Comparison of ENCODE assay signal across 8 cellular contexts in genomic region chr5:135398160-135398854, GRCh38. TPM values are rescaled to one million over a fixed set of nuclear protein-coding genes. Genes with fewer than 3 reads are reported as not detected.
A peak's percentile ranks its signal among the peaks of the same experiment; 100 is the strongest.
DNase-seq lines count a peak whose midpoint lies in the region; ATAC-seq and TF ChIP-seq lines count a peak whose summit lies in the region.

No MANE protein-coding gene starts in this region.

- no peaks in the 10 kb centered on the region for H3K36me3 Mint-ChIP-seq in WTC11

- peaks cover 67% of the 10 kb centered on the region for H3K27me3 Mint-ChIP-seq in WTC11 (ENCODE audit: low read depth)

- no peak overlapping the region for H2AFZ ChIP-seq in Loucy (ENCODE audit: low read length)

- no peak overlapping the region; the same call in 1 of the 2 replicates for H3K27ac Mint-ChIP-seq in WTC11

- H3K9ac ChIP-seq in Loucy (ENCODE audit: low read depth, low read length, poor library complexity, severe bottlenecking), result peak overlapping the region; percentile 99
- H3K9ac ChIP-seq in mucosa of stomach (ENCODE audit: low read length), result peak overlapping the region; percentile 90

- H3K9me3 ChIP-seq in Loucy (ENCODE audit: insufficient read depth, low read depth, low read length), result no peaks in the 10 kb centered on the region
- H3K9me3 ChIP-seq in ectodermal cell (ENCODE audit: control insufficient read depth, low read length), result no peaks in the 10 kb centered on the region
- no peaks in the 10 kb centered on the region for H3K9me3 ChIP-seq in mucosa of stomach (ENCODE audit: control insufficient read depth, low read length)

- peaks cover 43% of the 10 kb centered on the region for H3K4me1 Mint-ChIP-seq in WTC11

- peak overlapping the region; percentile 41 for H3K27ac ChIP-seq in ectodermal cell (ENCODE audit: insufficient read depth, low read depth, low read length, poor library complexity, severe bottlenecking)
- H3K27ac ChIP-seq in substantia nigra (ENCODE audit: low read depth, low read length, poor library complexity, severe bottlenecking), result peak overlapping the region; percentile 91

- H3F3A ChIP-seq in Loucy (ENCODE audit: low read depth), result no peaks in the 10 kb centered on the region

- H3K27me3 ChIP-seq in Loucy (ENCODE audit: insufficient read depth, low read length, poor library complexity, severe bottlenecking) (peaks cover 5% of the 10 kb centered on the region), ectodermal cell (ENCODE audit: control insufficient read depth, insufficient read depth, low read length, poor library complexity, severe bottlenecking) (peaks cover 50% of the 10 kb centered on the region), mucosa of stomach (ENCODE audit: control insufficient read depth, insufficient read depth, low read length) (no peaks in the 10 kb centered on the region)

- H3K4me2 ChIP-seq in Loucy (ENCODE audit: low read depth, low read length, poor library complexity, severe bottlenecking), result peak overlapping the region; percentile 93

- H4K20me1 ChIP-seq in Loucy (ENCODE audit: insufficient read depth, low read length, poor library complexity, severe bottlenecking), result peaks cover 54% of the 10 kb centered on the region

- no peaks in the 10 kb centered on the region for H3K9me3 Mint-ChIP-seq in WTC11

- CTCF ChIA-PET in WTC11 (lab: Charles Lee), result no interaction called here

- H3K79me2 ChIP-seq in Loucy (ENCODE audit: insufficient read depth, low read length), result peaks cover 78% of the 10 kb centered on the region

- ATAC-seq in GM21576 (IDR thresholded peaks at IDR 0.05; ENCODE audit: unreplicated experiment) (peak; percentile 26), WTC11 (peak; percentile 3)

- TF ChIP-seq CTCF in Loucy (conservative IDR thresholded peaks at IDR 0.05; ENCODE audit: low read length) (no peak), WTC11 (IDR thresholded peaks at IDR 0.05) (no peak)

- H3K4me3 Mint-ChIP-seq in WTC11, result peak overlapping the region; percentile 73

- H3K4me3 ChIP-seq in Loucy (ENCODE audit: low read length, poor library complexity, severe bottlenecking), result peak overlapping the region; percentile 84
- H3K4me3 ChIP-seq in ectodermal cell (ENCODE audit: insufficient read depth, low read depth, low read length), result peak overlapping the region; percentile 83
- peak overlapping the region; percentile 66 for H3K4me3 ChIP-seq in mucosa of stomach (ENCODE audit: low read length)

- 0 to 1% methylated on average over 43 of the region's 43 CpGs for WGBS in ectodermal cell, 2 experiments

- H3K4me1 ChIP-seq in Loucy (ENCODE audit: insufficient read depth, low read length, poor library complexity, severe bottlenecking) (peaks cover 50% of the 10 kb centered on the region), ectodermal cell (ENCODE audit: control insufficient read depth, insufficient read depth, low read length) (peaks cover 17% of the 10 kb centered on the region), mucosa of stomach (ENCODE audit: control insufficient read depth, insufficient read depth, low read length) (peaks cover 31% of the 10 kb centered on the region)

- DNase-seq in DMS79 (lab: John Stamatoyannopoulos, UW), result peak; percentile 32
- DNase-seq in WTC11 (ENCODE audit: low spot score), result peak; percentile 65
- DNase-seq in substantia nigra (lab: John Stamatoyannopoulos, UW), result peak in 3 of 49 donors; percentile 41 to 57 (median 55)
- DNase-seq in H4 (ENCODE audit: low spot score), result no peak

- POLR2A ChIA-PET in WTC11 (lab: Charles Lee), result no interaction called here

- peaks cover 3% of the 10 kb centered on the region; the same call in 1 of the 2 replicates for H3K36me3 ChIP-seq in Loucy (ENCODE audit: insufficient read depth, low read length)
- no peaks in the 10 kb centered on the region for H3K36me3 ChIP-seq in ectodermal cell (ENCODE audit: control insufficient read depth, insufficient read depth, low read length)
- H3K36me3 ChIP-seq in mucosa of stomach (ENCODE audit: control insufficient read depth, insufficient read depth, low read length), result no peaks in the 10 kb centered on the region

- H3K9me2 ChIP-seq in Loucy (replicated peaks; ENCODE audit: low read depth, low read length), result no peaks in the 10 kb centered on the region

TF ChIP-seq in WTC11, 78 proteins besides CTCF, POLR2A, EP300 and RAD21:
- TF ChIP-seq SP1 (CRISPR knock-in tag; conservative IDR thresholded peaks at IDR 0.05) (no peak), ZNF219 (CRISPR knock-in tag; IDR thresholded peaks at IDR 0.05; ENCODE audit: borderline replicate concordance) (0 out of 2 replicates have a peak, but pooled peaks have one; percentile 1), ESRRA (CRISPR knock-in tag; IDR thresholded peaks at IDR 0.05; ENCODE audit: borderline replicate concordance) (no peak), FOXJ3 (CRISPR knock-in tag; IDR thresholded peaks at IDR 0.05; ENCODE audit: borderline replicate concordance) (no peak), TEAD4 (CRISPR knock-in tag; IDR thresholded peaks at IDR 0.05) (no peak), ETV6 (CRISPR knock-in tag; IDR thresholded peaks at IDR 0.05) (peak; percentile 25; the same call in 1 of the 2 replicates), USF2 (CRISPR knock-in tag; IDR thresholded peaks at IDR 0.05) (peak; percentile 54)
- TF ChIP-seq, protein P1, sequence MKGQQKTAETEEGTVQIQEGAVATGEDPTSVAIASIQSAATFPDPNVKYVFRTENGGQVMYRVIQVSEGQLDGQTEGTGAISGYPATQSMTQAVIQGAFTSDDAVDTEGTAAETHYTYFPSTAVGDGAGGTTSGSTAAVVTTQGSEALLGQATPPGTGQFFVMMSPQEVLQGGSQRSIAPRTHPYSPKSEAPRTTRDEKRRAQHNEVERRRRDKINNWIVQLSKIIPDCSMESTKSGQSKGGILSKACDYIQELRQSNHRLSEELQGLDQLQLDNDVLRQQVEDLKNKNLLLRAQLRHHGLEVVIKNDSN (CRISPR knock-in tag; IDR thresholded peaks at IDR 0.05), result peak; percentile 46; the same call in 1 of the 2 replicates

RNA-seq across cellular contexts. Expression of gene MACROH2A1, which starts 0.7 kb away (rescaled TPM):
- 83.8 to 93.7 TPM (median 85.9 TPM) in 3 replicates for total RNA-seq in WTC11 (2021)
- polyA plus RNA-seq in ectodermal cell (2013, experiment 1 of 4), result 213 TPM
- polyA plus RNA-seq in ectodermal cell (2013, experiment 2 of 4), result 201 TPM
- 167 TPM for polyA plus RNA-seq in ectodermal cell (2013, experiment 3 of 4)
- polyA plus RNA-seq in ectodermal cell (2013, experiment 4 of 4), result 193 TPM
- 270 and 350 TPM in 2 replicates for total RNA-seq in H4 (2014; rRNA removed; shearing (Covaris generic))

RNA-seq across cellular contexts. Expression of gene DCANP1, which starts 48.8 kb away (rescaled TPM):
- total RNA-seq in WTC11 (2021), result not detected in 3 replicates
- polyA plus RNA-seq in ectodermal cell (2013, experiment 1 of 4), result not detected
- not detected for polyA plus RNA-seq in ectodermal cell (2013, experiment 2 of 4)
- not detected for polyA plus RNA-seq in ectodermal cell (2013, experiment 3 of 4)
- polyA plus RNA-seq in ectodermal cell (2013, experiment 4 of 4), result not detected
- total RNA-seq in H4 (2014; rRNA removed; shearing (Covaris generic)), result not detected in 2 replicates

RNA-seq across cellular contexts. Expression of gene TIFAB, which starts 53.8 kb away (rescaled TPM):
- total RNA-seq in WTC11 (2021), result not detected in 3 replicates
- not detected for polyA plus RNA-seq in ectodermal cell (2013, experiment 1 of 4)
- polyA plus RNA-seq in ectodermal cell (2013, experiment 2 of 4), result not detected
- not detected for polyA plus RNA-seq in ectodermal cell (2013, experiment 3 of 4)
- not detected for polyA plus RNA-seq in ectodermal cell (2013, experiment 4 of 4)
- not detected in 2 replicates for total RNA-seq in H4 (2014; rRNA removed; shearing (Covaris generic))
